8 cellular contexts compared by ENCODE assay signal in genomic region chr16:22296225-22297113, GRCh38. TPM values are rescaled to one million over a fixed set of nuclear protein-coding genes. Genes with fewer than 3 reads are reported as not detected.
DNase-seq lines count a peak whose midpoint lies in the region; ATAC-seq and TF ChIP-seq lines count a peak whose summit lies in the region.

No MANE protein-coding gene starts in this region.

- H2AFZ ChIP-seq in parathyroid adenoma, result peak overlapping the region; percentile 78

- DNase-seq in AG10803 (ENCODE audit: low read depth) (no peak), SK-N-DZ (ENCODE audit: low spot score) (peak; percentile 38), esophagus squamous epithelium (lab: John Stamatoyannopoulos, UW) (no peak), NCI-H187 (lab: John Stamatoyannopoulos, UW) (no peak), SIG-M5 treated with dmso at 0.1 percent for 504 hours (lab: John Stamatoyannopoulos, UW; ENCODE audit: unreplicated experiment) (no peak)

- 3 to 4% methylated on average over 16 to 17 of the region's 17 CpGs for WGBS in esophagus squamous epithelium, 2 donors

- peak overlapping the region; percentile 77 for H3K4me2 ChIP-seq in parathyroid adenoma (ENCODE audit: low read length)

- H3K79me2 ChIP-seq in parathyroid adenoma, result peaks cover 9% of the 10 kb centered on the region

- H3K9me3 ChIP-seq in esophagus squamous epithelium, result no peaks in the 10 kb centered on the region
- no peaks in the 10 kb centered on the region for H3K9me3 ChIP-seq in parathyroid adenoma (ENCODE audit: control insufficient read depth, low read length)

- H3K27ac ChIP-seq in esophagus squamous epithelium, result peak overlapping the region; percentile 40 to 97 (median 80)
- H3K27ac ChIP-seq in parathyroid adenoma, result peak overlapping the region; percentile 79

- H3K27me3 ChIP-seq in esophagus squamous epithelium (no peaks in the 10 kb centered on the region), parathyroid adenoma (ENCODE audit: control insufficient read depth, insufficient read depth, low read length) (no peaks in the 10 kb centered on the region)

- ATAC-seq in GM19324 (IDR thresholded peaks at IDR 0.05; ENCODE audit: low FRiP score, unreplicated experiment) (peak; percentile 3), GM19397 (IDR thresholded peaks at IDR 0.05; ENCODE audit: unreplicated experiment) (no peak)

- H3K4me1 ChIP-seq in esophagus squamous epithelium (peaks cover 9 to 45% (median 13%) of the 10 kb centered on the region in 3 donors), parathyroid adenoma (peaks cover 4% of the 10 kb centered on the region)

- no peak for TF ChIP-seq CTCF in AG10803 (conservative IDR thresholded peaks at IDR 0.05; ENCODE audit: low read length)
- no peak for TF ChIP-seq CTCF in esophagus squamous epithelium (IDR thresholded peaks at IDR 0.05)
- no peak for TF ChIP-seq CTCF in parathyroid adenoma (IDR thresholded peaks at IDR 0.05)

- no peak for TF ChIP-seq POLR2A in esophagus squamous epithelium (IDR thresholded peaks at IDR 0.05)

- H3K4me3 ChIP-seq in AG10803 (ENCODE audit: low read length), result peak overlapping the region; percentile 79
- peak overlapping the region; percentile 78 to 93 (median 88) for H3K4me3 ChIP-seq in esophagus squamous epithelium
- H3K4me3 ChIP-seq in parathyroid adenoma (ENCODE audit: low read depth, low read length), result peak overlapping the region; percentile 68

- no peak overlapping the region for H3K9ac ChIP-seq in parathyroid adenoma

- intact Hi-C loops in esophagus squamous epithelium (cut with DNase I), result loop anchor here (5.0 kb wide), 2 partner anchors 89 to 294 kb away; partner anchors contain the start of genes EEF2K and PDZD9

- H3K36me3 ChIP-seq in esophagus squamous epithelium (no peaks in the 10 kb centered on the region), parathyroid adenoma (ENCODE audit: control insufficient read depth, insufficient read depth, low read length) (no peaks in the 10 kb centered on the region)

RNA-seq across cellular contexts. Expression of gene POLR3E, which starts 0.7 kb away (rescaled TPM):
- polyA plus RNA-seq in SK-N-DZ (2014; cell fraction: cytosol; rRNA removed), result 52.1 and 60.1 TPM in 2 replicates
- 148 and 169 TPM in 2 replicates for polyA plus RNA-seq in SK-N-DZ (2014; cell fraction: nucleus; rRNA removed)
- total RNA-seq in esophagus squamous epithelium, result 10 to 100 TPM; 21.5 to 57.2 (median 37.7) TPM
